Comparison of ENCODE assay signal across 8 cellular contexts in the genomic region with DNA sequence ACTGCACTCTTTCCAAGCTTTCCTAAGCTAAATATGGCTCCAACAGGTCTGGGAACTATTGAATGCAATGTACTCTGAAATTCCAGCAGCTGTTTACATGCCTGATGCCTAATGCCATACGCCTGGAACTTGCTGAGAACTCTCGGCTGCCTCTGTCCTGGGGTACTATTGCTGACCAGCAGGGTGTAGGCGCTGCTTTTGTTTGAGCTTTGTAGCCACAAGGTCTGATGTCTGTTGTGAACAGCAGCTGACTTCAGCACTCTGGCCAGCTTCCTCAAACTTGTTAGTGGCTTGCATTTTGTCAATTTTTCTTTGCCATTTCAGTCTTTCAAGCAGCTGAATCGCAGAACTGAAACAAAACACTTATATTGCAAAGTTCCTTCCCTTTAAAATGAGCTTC. TPM values are rescaled to one million over a fixed set of nuclear protein-coding genes. Genes with fewer than 3 reads are reported as not detected.
DNase-seq lines count a peak whose midpoint lies in the region; ATAC-seq and TF ChIP-seq lines count a peak whose summit lies in the region.

No MANE protein-coding gene starts in this region.

- in situ Hi-C loops in SK-MEL-5 (cut with HindIII; ENCODE audit: low pct_unique_long_range_greater_than_20kb, low sequenced_read_pairs) = no loop called here

- intact Hi-C loops in Right ventricle myocardium inferior (cut with DNase I) (loop anchor here (5.0 kb wide), 2 partner anchors 86 to 214 kb away; no protein-coding TSS in a partner anchor), posterior vena cava (cut with DNase I) (no loop called here)

- H3K9me3 ChIP-seq in right atrium auricular region = no peaks in the 10 kb centered on the region

- DNase-seq in Right ventricle myocardium inferior (ENCODE audit: missing footprints) (no peak), right atrium auricular region (ENCODE audit: low spot score) (no peak), SK-MEL-5 (ENCODE audit: low read depth, low spot score) (peak; percentile 41), glomerular visceral epithelial cell (ENCODE audit: extremely low spot score) (peak; percentile 40), pulmonary artery endothelial cell (ENCODE audit: low read depth, low spot score) (peak; percentile 7), posterior vena cava (ENCODE audit: low spot score) (no peak)

- no peaks in the 10 kb centered on the region for H3K36me3 ChIP-seq in right atrium auricular region

- peaks cover 0 to 12% of the 10 kb centered on the region in 2 donors for H3K4me1 ChIP-seq in right atrium auricular region

- H3K4me3 ChIP-seq in right atrium auricular region = no peak overlapping the region

- ATAC-seq in Right ventricle myocardium inferior = peak; percentile 78
- no peak for ATAC-seq in GM21447 (IDR thresholded peaks at IDR 0.05; ENCODE audit: unreplicated experiment)
- ATAC-seq in GM19455 (IDR thresholded peaks at IDR 0.05; ENCODE audit: unreplicated experiment) = no peak

- peak in 1 of 2 donors; percentile 60 for TF ChIP-seq CTCF in right atrium auricular region (IDR thresholded peaks at IDR 0.05)

- H3K27ac ChIP-seq in right atrium auricular region = peak overlapping the region in 1 of 2 donors; percentile 57

- H3K27me3 ChIP-seq in right atrium auricular region = no peaks in the 10 kb centered on the region

RNA-seq across cellular contexts. Expression of a gene that starts 26.7 kb away (rescaled TPM):
- 11.8 TPM for total RNA-seq in Right ventricle myocardium inferior
- total RNA-seq in right atrium auricular region = 10 to 100 TPM; 10.3 to 10.5 TPM
- total RNA-seq in SK-MEL-5 (2014; rRNA removed; shearing (Covaris generic)) = 8.8 and 10.4 TPM in 2 replicates
- 8.2 and 8.9 TPM in 2 replicates for polyA plus RNA-seq in SK-MEL-5 (2015; cell fraction: cytosol; rRNA removed)
- 14.5 and 15.6 TPM in 2 replicates for polyA plus RNA-seq in SK-MEL-5 (2015; cell fraction: nucleus; rRNA removed)
- 9.4 and 10.4 TPM in 2 replicates for total RNA-seq in pulmonary artery endothelial cell
- 10 to 100 TPM; 11.1 to 11.2 TPM for total RNA-seq in posterior vena cava

RNA-seq across cellular contexts. Expression of a gene that starts 39.8 kb away (rescaled TPM):
- total RNA-seq in Right ventricle myocardium inferior (6.8 TPM), right atrium auricular region (1 to 10 TPM; 1.9 to 5.8 TPM), pulmonary artery endothelial cell (not detected in 2 replicates), posterior vena cava (not detected)
- not detected in 2 replicates for total RNA-seq in SK-MEL-5 (2014; rRNA removed; shearing (Covaris generic))
- polyA plus RNA-seq in SK-MEL-5 (2015; cell fraction: cytosol; rRNA removed) = not detected in 2 replicates
- polyA plus RNA-seq in SK-MEL-5 (2015; cell fraction: nucleus; rRNA removed) = not detected in 2 replicates

Comparison
In these comparisons a context has a peak if more than half of its experiments do, and no peak if none do; other contexts are left out.
1. DNase-seq: peak in SK-MEL-5 (single experiment), glomerular visceral epithelial cell (single experiment) and pulmonary artery endothelial cell (single experiment); none in Right ventricle myocardium inferior (single experiment), right atrium auricular region (single experiment) and posterior vena cava (single experiment).